Comparison of ENCODE assay signal across 11 cellular contexts in genomic region chr1:10064416-10065343, GRCh38. TPM values are rescaled to one million over a fixed set of nuclear protein-coding genes. Genes with fewer than 3 reads are reported as not detected.
DNase-seq lines count a peak whose midpoint lies in the region; ATAC-seq, FAIRE-seq and TF ChIP-seq lines count a peak whose summit lies in the region.
"Had no signal": no experiment of that assay in that cellular context is flagged by ENCODE, and none has a peak within 500 bp of the region (broad histone marks: within the 10 kb centered on the region; RNA-seq: fewer than 3 reads in every experiment).

No MANE protein-coding gene starts in this region.

- peak overlapping the region; percentile 1 for H3K27ac Mint-ChIP-seq in astrocyte (ENCODE audit: unreplicated experiment)
- H3K27ac Mint-ChIP-seq: activated T-helper 1 cell treated with anti-CD3 and anti-CD28 coated beads, Interleukin-12 subunit alpha, Interleukin-12 subunit beta, Interleukin-2, Interleukin-4 antibody, amounts not matched to agents 30 ng/mL and 10 ng/mL and 1 ng/mL, durations not matched to agents 14 hours and 24 hours and 36 hours; stimulated activated naive CD8-positive, alpha-beta T cell treated with anti-CD3 and anti-CD28 coated beads, Interleukin-15, Interleukin-2, amounts not matched to agents 100 ng/mL and 50 ng/mL, for 24 hours had no signal

- peak overlapping the region; percentile 6 for H3K9ac ChIP-seq in astrocyte (ENCODE audit: low read length)

- H3K36me3 ChIP-seq in astrocyte (ENCODE audit: insufficient read depth, low read length) (no peaks in the 10 kb centered on the region), right atrium auricular region (no peaks in the 10 kb centered on the region), suprapubic skin (no peaks in the 10 kb centered on the region)

- H3K27me3 ChIP-seq in astrocyte (ENCODE audit: insufficient read depth, low read length) (no peaks in the 10 kb centered on the region), right atrium auricular region (no peaks in the 10 kb centered on the region), suprapubic skin (no peaks in the 10 kb centered on the region)

- WGBS in suprapubic skin: 77% methylated on average over 8 of the region's 8 CpGs

- TF ChIP-seq CTCF in astrocyte (IDR thresholded peaks at IDR 0.05; ENCODE audit: insufficient read depth, low read depth, low read length) (no peak), right atrium auricular region (IDR thresholded peaks at IDR 0.05) (no peak), suprapubic skin (IDR thresholded peaks at IDR 0.05) (no peak)

- H3K4me1 ChIP-seq in astrocyte (ENCODE audit: insufficient read depth, low read length) (peaks cover 24% of the 10 kb centered on the region), right atrium auricular region (peaks cover 0 to 49% of the 10 kb centered on the region in 2 donors), suprapubic skin (peaks cover 53% of the 10 kb centered on the region)

- H3K9me3 Mint-ChIP-seq in astrocyte (ENCODE audit: unreplicated experiment): no peaks in the 10 kb centered on the region
- H3K9me3 Mint-ChIP-seq: activated T-helper 1 cell treated with anti-CD3 and anti-CD28 coated beads, Interleukin-12 subunit alpha, Interleukin-12 subunit beta, Interleukin-2, Interleukin-4 antibody, amounts not matched to agents 30 ng/mL and 10 ng/mL and 1 ng/mL, durations not matched to agents 14 hours and 24 hours and 36 hours; stimulated activated naive CD8-positive, alpha-beta T cell treated with anti-CD3 and anti-CD28 coated beads, Interleukin-15, Interleukin-2, amounts not matched to agents 100 ng/mL and 50 ng/mL, for 24 hours had no signal

- peak overlapping the region; percentile 47 for H3K4me2 ChIP-seq in astrocyte (ENCODE audit: low read length)

- H3K36me3 Mint-ChIP-seq in astrocyte (ENCODE audit: low read depth, unreplicated experiment): peaks cover 2% of the 10 kb centered on the region

- DNase-seq in KBM-7: peak; percentile 17
- no peak for DNase-seq in astrocyte (ENCODE audit: low read depth)
- DNase-seq in right atrium auricular region (ENCODE audit: low spot score): no peak
- DNase-seq in suprapubic skin (ENCODE audit: low spot score in 2 of 2): no peak
- DNase-seq: Karpas-422; stimulated activated CD4-positive, alpha-beta T cell treated with anti-CD3 and anti-CD28 coated beads, Interleukin-1b, Interleukin-23, amount 100 ng/mL, for 48 hours had no signal

- H3K27ac ChIP-seq in astrocyte (ENCODE audit: low read depth, low read length): peak overlapping the region; percentile 10
- peak overlapping the region; percentile 85 to 86 for H3K27ac ChIP-seq in right atrium auricular region
- H3K27ac ChIP-seq in suprapubic skin: peak overlapping the region; percentile 80

- no peak for FAIRE-seq in astrocyte (lab: Jason Lieb, UNC)

- H3K27me3 Mint-ChIP-seq in astrocyte (ENCODE audit: low read depth, unreplicated experiment): no peaks in the 10 kb centered on the region
- H3K27me3 Mint-ChIP-seq: stimulated activated naive CD8-positive, alpha-beta T cell treated with anti-CD3 and anti-CD28 coated beads, Interleukin-15, Interleukin-2, amounts not matched to agents 100 ng/mL and 50 ng/mL, for 24 hours had no signal

- no peak overlapping the region for H2AFZ ChIP-seq in astrocyte (ENCODE audit: low read depth, low read length)

- H3K79me2 ChIP-seq in astrocyte (ENCODE audit: insufficient read depth, low read length): peaks cover 56% of the 10 kb centered on the region

- peaks cover 70% of the 10 kb centered on the region for H4K20me1 ChIP-seq in astrocyte (ENCODE audit: insufficient read depth, low read length)

- no peak for TF ChIP-seq EP300 in suprapubic skin (IDR thresholded peaks at IDR 0.05)

- H3K9me3 ChIP-seq in astrocyte (ENCODE audit: insufficient read depth, low read depth, low read length): no peaks in the 10 kb centered on the region
- no peaks in the 10 kb centered on the region for H3K9me3 ChIP-seq in right atrium auricular region
- H3K9me3 ChIP-seq in suprapubic skin: no peaks in the 10 kb centered on the region

- H3K4me1 Mint-ChIP-seq in astrocyte (ENCODE audit: low read depth, unreplicated experiment): peaks cover 22% of the 10 kb centered on the region

- no peak overlapping the region for H3K4me3 ChIP-seq in astrocyte (ENCODE audit: insufficient read depth, low read depth, low read length)
- no peak overlapping the region for H3K4me3 ChIP-seq in right atrium auricular region
- no peak overlapping the region for H3K4me3 ChIP-seq in suprapubic skin

- ATAC-seq in HG02588 (IDR thresholded peaks at IDR 0.05; ENCODE audit: unreplicated experiment) (no peak), HG02884 (IDR thresholded peaks at IDR 0.05; ENCODE audit: unreplicated experiment) (no peak), GM19455 (IDR thresholded peaks at IDR 0.05; ENCODE audit: unreplicated experiment) (no peak)

- H3K4me3 Mint-ChIP-seq in astrocyte (ENCODE audit: unreplicated experiment): peak overlapping the region; percentile 7
- H3K4me3 Mint-ChIP-seq: activated T-helper 1 cell treated with anti-CD3 and anti-CD28 coated beads, Interleukin-12 subunit alpha, Interleukin-12 subunit beta, Interleukin-2, Interleukin-4 antibody, amounts not matched to agents 30 ng/mL and 10 ng/mL and 1 ng/mL, durations not matched to agents 14 hours and 24 hours and 36 hours; stimulated activated naive CD8-positive, alpha-beta T cell treated with anti-CD3 and anti-CD28 coated beads, Interleukin-15, Interleukin-2, amounts not matched to agents 100 ng/mL and 50 ng/mL, for 24 hours had no signal

- TF ChIP-seq POLR2A in suprapubic skin (IDR thresholded peaks at IDR 0.05): no peak

- in situ Hi-C loops in KBM-7 (cut with MboI; ENCODE audit: low pct_unique_long_range_greater_than_20kb, low sequenced_read_pairs): no loop called here

RNA-seq across cellular contexts. Expression of gene UBE4B, which starts 31.9 kb away (rescaled TPM):
- 37.4 and 41.5 TPM in 2 replicates for total RNA-seq in astrocyte
- total RNA-seq in right atrium auricular region: 10 to 100 TPM; 50.2 to 71.3 TPM
- total RNA-seq in suprapubic skin: 100 to 1,000 TPM in 2 of 4 donors, 10 to 100 TPM in 2; 65.6 to 145 (median 96.5) TPM

Comparison
In these comparisons a context has a peak if more than half of its experiments do, and no peak if none do; other contexts are left out.
1. H3K27ac ChIP-seq: peak in every context shown above with its lines; median percentile 86 in right atrium auricular region; 80 in suprapubic skin; 10 in astrocyte.